In genomic region chr5:79224275-79224984, GRCh38 we compare ENCODE assay signal across 18 cellular contexts.
"Had no signal": no experiment of that assay in that cellular context is flagged by ENCODE, and none has a peak within 500 bp of the region (broad histone marks: within the 10 kb centered on the region; RNA-seq: fewer than 3 reads in every experiment).

No MANE protein-coding gene starts in this region.

- ATAC-seq: Panc1 had no signal

- H3K9me3 ChIP-seq: SK-N-SH had no signal

- DNase-seq: Kasumi-1, KG1, MM.1S, NCI-H1092 treated with DMSO at 0.1 percent for 48 hours, NCI-H1436, NCI-H187, NCI-H2029, NCI-H2171 treated with DMSO at 0.1 percent for 48 hours, NCI-H345, NCI-H446 treated with DMSO at 0.1 percent for 48 hours, NCI-H510A treated with DMSO at 0.1 percent for 48 hours, NCI-H526, SHP77, SK-N-SH, SW 1271, T-helper 1 cell had no signal

- H3K27ac ChIP-seq: RWPE1 had no signal

- H3K9ac ChIP-seq: SK-N-SH had no signal

- H3K4me2 ChIP-seq: SK-N-SH had no signal
